Comparison of ENCODE assay signal across 8 cellular contexts in the genomic region with DNA sequence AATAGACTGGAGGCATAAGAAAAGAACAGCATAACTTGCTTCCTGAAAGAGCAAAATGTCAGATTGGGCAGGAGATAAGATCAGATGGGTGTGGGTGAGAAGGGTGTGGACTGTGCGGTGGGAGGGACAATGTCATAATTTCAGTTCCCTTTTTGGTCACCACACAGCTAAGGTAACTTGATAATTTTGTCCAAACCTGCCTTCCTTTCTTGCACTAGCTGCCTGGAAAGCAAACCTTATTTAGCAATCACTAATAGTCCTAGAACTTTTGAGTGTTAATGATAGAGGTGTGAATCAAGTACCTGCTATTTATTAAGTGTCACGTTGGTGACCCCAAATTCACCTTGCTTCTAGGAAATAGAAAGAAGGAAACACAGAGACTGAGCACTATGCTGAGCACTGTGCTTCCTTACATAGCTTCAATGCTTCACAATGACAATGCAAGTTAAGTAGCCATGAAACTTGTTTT.
DNase-seq lines count a peak whose midpoint lies in the region; ATAC-seq and TF ChIP-seq lines count a peak whose summit lies in the region.

No MANE protein-coding gene starts in this region.

- no peaks in the 10 kb centered on the region for H3K27me3 ChIP-seq in effector memory CD4-positive, alpha-beta T cell (replicated peaks; ENCODE audit: control insufficient read depth, insufficient read depth, low read length, poor library complexity, severe bottlenecking)
- H3K27me3 ChIP-seq in ovary = no peaks in the 10 kb centered on the region

- no peak for TF ChIP-seq POLR2A in ovary (IDR thresholded peaks at IDR 0.05)

- H3K4me2 ChIP-seq in OCI-LY7 (ENCODE audit: low read length) = peak overlapping the region; percentile 4; the same call in 1 of the 2 replicates

- TF ChIP-seq CTCF in OCI-LY7 (conservative IDR thresholded peaks at IDR 0.05; ENCODE audit: low read length) (no peak), ovary (IDR thresholded peaks at IDR 0.05) (no peak)

- peak; percentile 58 for DNase-seq in OCI-LY7 (ENCODE audit: low spot score)
- DNase-seq in effector memory CD4-positive, alpha-beta T cell = peak; percentile 15 to 39 (median 29)
- DNase-seq in retina = no peak
- DNase-seq in ovary = no peak
- DNase-seq in amygdala (lab: John Stamatoyannopoulos, UW) = no peak
- no peak for DNase-seq in foreskin melanocyte

- CTCF ChIA-PET in OCI-LY7 (lab: Charles Lee; ENCODE audit: unreplicated experiment) = no interaction called here

- no peak overlapping the region for H3K27ac ChIP-seq in OCI-LY7 (ENCODE audit: low read depth, low read length, poor library complexity, severe bottlenecking)
- peak overlapping the region; percentile 12 for H3K27ac ChIP-seq in effector memory CD4-positive, alpha-beta T cell (ENCODE audit: insufficient read depth, low read length, poor library complexity, severe bottlenecking)
- no peak overlapping the region for H3K27ac ChIP-seq in ovary

- no peak overlapping the region for H3K4me3 ChIP-seq in OCI-LY7 (ENCODE audit: low read depth, low read length, poor library complexity, severe bottlenecking)
- H3K4me3 ChIP-seq in effector memory CD4-positive, alpha-beta T cell (ENCODE audit: insufficient read depth, low read depth, low read length, poor library complexity, severe bottlenecking) = peak overlapping the region; percentile 6
- no peak overlapping the region for H3K4me3 ChIP-seq in ovary

- intact Hi-C loops in OCI-LY7 (cut with micrococcal nuclease; ENCODE audit: unreplicated experiment) (no loop called here), ovary (cut with DNase I) (no loop called here)

- POLR2A ChIA-PET in OCI-LY7 (lab: Charles Lee) = interaction anchor here (0.6 to 0.7 kb wide), 2 partner anchors 23 to 686 kb away, joined by 3 read pairs; no protein-coding TSS in a partner anchor

- H3K4me1 ChIP-seq in OCI-LY7 (ENCODE audit: insufficient read depth, low read length, poor library complexity, severe bottlenecking) (peaks cover 25% of the 10 kb centered on the region), ovary (ENCODE audit: insufficient read depth) (no peaks in the 10 kb centered on the region)
- H3K4me1 ChIP-seq in effector memory CD4-positive, alpha-beta T cell (ENCODE audit: control insufficient read depth, insufficient read depth, low read length, poor library complexity, severe bottlenecking) = peaks cover 36% of the 10 kb centered on the region

- no peak overlapping the region for H2AFZ ChIP-seq in OCI-LY7 (ENCODE audit: low read length)

- ATAC-seq in GM18861 (IDR thresholded peaks at IDR 0.05; ENCODE audit: unreplicated experiment) (peak; percentile 76), HG02840 (IDR thresholded peaks at IDR 0.05; ENCODE audit: low FRiP score, unreplicated experiment) (peak; percentile 85)

- BruUV-seq in OCI-LY7 (replicated peaks; lab: Mats Ljungman, UMichigan) = no TSS peak

- no peaks in the 10 kb centered on the region for H4K20me1 ChIP-seq in OCI-LY7 (ENCODE audit: insufficient read depth, low read length)

- H3K9me3 ChIP-seq in OCI-LY7 (ENCODE audit: low read length) (no peaks in the 10 kb centered on the region), ovary (no peaks in the 10 kb centered on the region)
- H3K9me3 ChIP-seq in effector memory CD4-positive, alpha-beta T cell (ENCODE audit: control insufficient read depth, low read length) = no peaks in the 10 kb centered on the region

- no peaks in the 10 kb centered on the region for H3K9me2 ChIP-seq in OCI-LY7 (ENCODE audit: insufficient read depth, low read length)

- H3K79me2 ChIP-seq in OCI-LY7 (ENCODE audit: insufficient read depth, low read depth, low read length) = no peaks in the 10 kb centered on the region

- no peaks in the 10 kb centered on the region for H3K36me3 ChIP-seq in OCI-LY7 (ENCODE audit: insufficient read depth, low read length)
- no peaks in the 10 kb centered on the region for H3K36me3 ChIP-seq in effector memory CD4-positive, alpha-beta T cell (ENCODE audit: control insufficient read depth, insufficient read depth, low read length)
- H3K36me3 ChIP-seq in ovary = no peaks in the 10 kb centered on the region

- TF ChIP-seq EP300 in ovary (IDR thresholded peaks at IDR 0.05) = no peak

- WGBS in ovary, 3 donors = 73 to 82% (median 80%) methylated on average over 2 of the region's 2 CpGs

Comparison
In these comparisons a context has a peak if more than half of its experiments do, and no peak if none do; other contexts are left out.
1. DNase-seq: peak in OCI-LY7 (single experiment) and effector memory CD4-positive, alpha-beta T cell (3 of 3); none in retina (single experiment), ovary (0 of 5), amygdala (0 of 56) and foreskin melanocyte (single experiment).